10 cellular contexts compared by ENCODE assay signal in genomic region chr11:61829806-61830205, GRCh38. TPM values are rescaled to one million over a fixed set of nuclear protein-coding genes. Genes with fewer than 3 reads are reported as not detected.
DNase-seq lines count a peak whose midpoint lies in the region; ATAC-seq and TF ChIP-seq lines count a peak whose summit lies in the region.
"Had no signal": no experiment of that assay in that cellular context is flagged by ENCODE, and none has a peak within 500 bp of the region (broad histone marks: within the 10 kb centered on the region; RNA-seq: fewer than 3 reads in every experiment).

No MANE protein-coding gene starts in this region.

- H3K79me1 ChIP-seq in mesenchymal stem cell (replicated peaks; ENCODE audit: low read length, poor library complexity, severe bottlenecking) = peaks cover 11% of the 10 kb centered on the region

- H2BK15ac ChIP-seq in mesenchymal stem cell (ENCODE audit: low read depth, poor library complexity, severe bottlenecking) = no peak overlapping the region

- no peak for TF ChIP-seq POLR2A in uterus (IDR thresholded peaks at IDR 0.05)

- intact Hi-C loops in left cardiac atrium (cut with DNase I) = no loop called here
- intact Hi-C loops in uterus (cut with DNase I; ENCODE audit: low total_unique reads) = no loop called here

- 100% methylated on average over 2 of the region's 4 CpGs for WGBS in mesenchymal stem cell

- no peak for ATAC-seq in left cardiac atrium

- peak overlapping the region in 1 of 2 experiments; percentile 76 for H2BK12ac ChIP-seq in mesenchymal stem cell (ENCODE audit: low read length in 2 of 2)

- H3K27me3 ChIP-seq in cardiac muscle cell (no peaks in the 10 kb centered on the region), brain microvascular endothelial cell (replicated peaks) (no peaks in the 10 kb centered on the region), mesenchymal stem cell (ENCODE audit: control insufficient read depth in 1 of 2, insufficient read depth in 1 of 2, low read length in 2 of 2) (no peaks in the 10 kb centered on the region), uterus (no peaks in the 10 kb centered on the region)

- H3K14ac ChIP-seq in mesenchymal stem cell (ENCODE audit: low read length in 2 of 2) = peak overlapping the region in 1 of 2 experiments; percentile 93

- peak overlapping the region; percentile 26 for H2AK5ac ChIP-seq in mesenchymal stem cell (ENCODE audit: low read length, severe bottlenecking)

- H3K23ac ChIP-seq in mesenchymal stem cell (ENCODE audit: low read length in 2 of 2) = peak overlapping the region in 1 of 2 experiments; percentile 73

- peak overlapping the region; percentile 94 for H3K4me2 ChIP-seq in mesenchymal stem cell (ENCODE audit: low read length, poor library complexity, severe bottlenecking)

- TF ChIP-seq CTCF in cardiac muscle cell (IDR thresholded peaks at IDR 0.05; ENCODE audit: low read depth, low read length) = no peak
- no peak for TF ChIP-seq CTCF in brain microvascular endothelial cell (IDR thresholded peaks at IDR 0.05; ENCODE audit: low read depth, low read length, missing control alignments)
- TF ChIP-seq CTCF in uterus (IDR thresholded peaks at IDR 0.05) = no peak
- TF ChIP-seq CTCF in GM10266 (IDR thresholded peaks at IDR 0.05; ENCODE audit: control insufficient read depth, insufficient read depth, low read depth, missing control alignments) = no peak

- H4K8ac ChIP-seq in mesenchymal stem cell (ENCODE audit: low read length) = no peak overlapping the region

- no peaks in the 10 kb centered on the region for H3K9me3 ChIP-seq in cardiac muscle cell (ENCODE audit: low read depth)
- H3K9me3 ChIP-seq in mesenchymal stem cell (ENCODE audit: control insufficient read depth, low read length) = no peaks in the 10 kb centered on the region
- H3K9me3 ChIP-seq in uterus = no peaks in the 10 kb centered on the region

- peak overlapping the region; percentile 87 for H3K9ac ChIP-seq in mesenchymal stem cell (ENCODE audit: low read length)

- in situ Hi-C loops in brain microvascular endothelial cell (cut with HindIII; ENCODE audit: low pct_ligation_motif_present, low sequenced_read_pairs) = no loop called here

- no peak overlapping the region for H2BK120ac ChIP-seq in mesenchymal stem cell (ENCODE audit: low read depth, low read length)

- H2BK5ac ChIP-seq in mesenchymal stem cell (ENCODE audit: low read depth, low read length, poor library complexity, severe bottlenecking) = no peak overlapping the region

- no peak for DNase-seq in cardiac muscle cell (ENCODE audit: low read depth in 1 of 2, low spot score in 1 of 2)
- DNase-seq in left cardiac atrium = no peak
- no peak for DNase-seq in brain microvascular endothelial cell
- no peak for DNase-seq in mesenchymal stem cell
- no peak for DNase-seq in uterus
- no peak for DNase-seq in NCI-H82 treated with DMSO at 0.1 percent for 48 hours (lab: John Stamatoyannopoulos, UW; ENCODE audit: unreplicated experiment)
- DNase-seq in GM10266 (ENCODE audit: extremely low spot score) = no peak
- no peak for DNase-seq in NCI-H226
- DNase-seq: activated CD4-positive, CD25-positive, alpha-beta regulatory T cell treated with anti-CD3 and anti-CD28 coated beads, Interleukin-2, amount 50 U/mL, for 72 hours; MV-4-11 had no signal

- H3K18ac ChIP-seq in mesenchymal stem cell (ENCODE audit: low read depth in 1 of 2, low read length in 2 of 2) = peak overlapping the region in 1 of 2 experiments; percentile 65

- peaks cover 14% of the 10 kb centered on the region for H3K4me1 ChIP-seq in cardiac muscle cell (ENCODE audit: low read depth)
- H3K4me1 ChIP-seq in mesenchymal stem cell (ENCODE audit: control insufficient read depth, insufficient read depth, low read depth, low read length) = peaks cover 40% of the 10 kb centered on the region
- peaks cover 11 to 22% of the 10 kb centered on the region in 2 donors for H3K4me1 ChIP-seq in uterus

- H3K4me3 ChIP-seq in cardiac muscle cell (peak overlapping the region; percentile 51), brain microvascular endothelial cell (ENCODE audit: low read depth, low read length) (peak overlapping the region; percentile 97), mesenchymal stem cell (ENCODE audit: insufficient read depth in 1 of 2, low read depth in 1 of 2, low read length in 2 of 2) (peak overlapping the region in 1 of 2 experiments; percentile 87), uterus (peak overlapping the region in 1 of 2 donors; percentile 67)

- H3K4ac ChIP-seq in mesenchymal stem cell (ENCODE audit: low read depth in 1 of 2, low read length in 2 of 2) = peak overlapping the region in 1 of 2 experiments; percentile 38

- H3K36me3 ChIP-seq in cardiac muscle cell = no peaks in the 10 kb centered on the region
- H3K36me3 ChIP-seq in brain microvascular endothelial cell (replicated peaks) = no peaks in the 10 kb centered on the region
- H3K36me3 ChIP-seq in mesenchymal stem cell (ENCODE audit: control insufficient read depth in 1 of 2, insufficient read depth in 2 of 2, low read depth in 1 of 2, low read length in 2 of 2) = peaks cover 10 to 26% of the 10 kb centered on the region in 2 experiments
- no peaks in the 10 kb centered on the region for H3K36me3 ChIP-seq in uterus

- no peak overlapping the region for H2AFZ ChIP-seq in mesenchymal stem cell (ENCODE audit: low read depth, low read length)

- H4K91ac ChIP-seq in mesenchymal stem cell (ENCODE audit: low read length) = no peak overlapping the region

- H3K27ac ChIP-seq in cardiac muscle cell (no peak overlapping the region), brain microvascular endothelial cell (no peak overlapping the region), mesenchymal stem cell (ENCODE audit: low read length, poor library complexity, severe bottlenecking) (no peak overlapping the region), uterus (peak overlapping the region; percentile 83 to 87)

RNA-seq across cellular contexts. Expression of gene FADS2, which starts 1.7 kb away (rescaled TPM):
- total RNA-seq in cardiac muscle cell = 103 and 239 TPM in 2 replicates
- polyA plus RNA-seq in cardiac muscle cell = 129 and 262 TPM in 2 replicates
- 10 to 100 TPM; 26.3 to 67.5 TPM for total RNA-seq in left cardiac atrium
- 1,185 TPM for polyA plus RNA-seq in mesenchymal stem cell (2013, experiment 1 of 2)
- 1,187 TPM for polyA plus RNA-seq in mesenchymal stem cell (2013, experiment 2 of 2)
- total RNA-seq in uterus = 100 to 1,000 TPM in 2 of 4 donors, 10 to 100 TPM in 2; 13.5 to 117 (median 84.9) TPM

RNA-seq across cellular contexts. Expression of gene FADS1, which starts 13.0 kb away (rescaled TPM):
- total RNA-seq in cardiac muscle cell = 114 and 164 TPM in 2 replicates
- 183 and 249 TPM in 2 replicates for polyA plus RNA-seq in cardiac muscle cell
- total RNA-seq in left cardiac atrium = 10 to 100 TPM; 44.9 to 54.1 TPM
- 262 TPM for polyA plus RNA-seq in mesenchymal stem cell (2013, experiment 1 of 2)
- 260 TPM for polyA plus RNA-seq in mesenchymal stem cell (2013, experiment 2 of 2)
- 10 to 100 TPM; 23.8 to 57.1 (median 38.3) TPM for total RNA-seq in uterus

RNA-seq across cellular contexts. Expression of gene FEN1, which starts 37.1 kb away (rescaled TPM):
- 13.5 and 30.7 TPM in 2 replicates for total RNA-seq in cardiac muscle cell
- 13.2 and 39.2 TPM in 2 replicates for polyA plus RNA-seq in cardiac muscle cell
- total RNA-seq in left cardiac atrium = 10 to 100 TPM in 1 of 2 donors, 1 to 10 TPM in 1; 9.4 to 11.4 TPM
- polyA plus RNA-seq in mesenchymal stem cell (2013, experiment 1 of 2) = 10.6 TPM
- polyA plus RNA-seq in mesenchymal stem cell (2013, experiment 2 of 2) = 10.7 TPM
- total RNA-seq in uterus = 10 to 100 TPM in 1 of 4 donors, 1 to 10 TPM in 2, under 1 TPM in 1; 0.77 to 19.4 (median 6.8) TPM

RNA-seq across cellular contexts. Expression of gene TMEM258, which starts 37.4 kb away (rescaled TPM):
- 29.3 and 35.3 TPM in 2 replicates for total RNA-seq in cardiac muscle cell
- polyA plus RNA-seq in cardiac muscle cell = 241 and 255 TPM in 2 replicates
- 100 to 1,000 TPM; 112 to 114 TPM for total RNA-seq in left cardiac atrium
- 175 TPM for polyA plus RNA-seq in mesenchymal stem cell (2013, experiment 1 of 2)
- 180 TPM for polyA plus RNA-seq in mesenchymal stem cell (2013, experiment 2 of 2)
- 10 to 100 TPM; 14.6 to 96.9 (median 38.7) TPM for total RNA-seq in uterus

Comparison
In these comparisons a context has a peak if more than half of its experiments do, and no peak if none do; other contexts are left out.
1. H3K27ac ChIP-seq: peak in uterus (2 of 2); none in cardiac muscle cell (single experiment), brain microvascular endothelial cell (single experiment) and mesenchymal stem cell (single experiment).